In the genomic region with DNA sequence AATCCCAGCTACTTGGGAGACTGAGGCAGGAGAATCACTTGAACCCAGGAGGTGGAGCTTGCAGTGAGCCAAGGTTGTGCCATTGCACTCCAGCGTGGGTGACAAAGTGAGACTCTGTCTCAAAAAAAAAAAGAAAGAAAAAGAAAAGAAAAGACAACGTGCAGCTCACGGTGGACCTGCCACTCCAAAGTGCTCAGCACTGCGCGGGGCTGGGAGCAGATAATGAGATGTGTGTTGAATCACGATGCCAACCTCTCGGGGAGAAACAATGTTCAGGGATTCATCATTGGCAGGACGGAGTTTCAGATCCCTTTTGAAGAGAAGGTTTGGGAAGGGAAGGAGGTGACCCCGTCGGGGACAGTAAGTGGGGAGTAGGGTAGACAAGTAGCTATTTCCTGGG, we compare ENCODE assay signal across 19 cellular contexts. TPM values are rescaled to one million over a fixed set of nuclear protein-coding genes. Genes with fewer than 3 reads are reported as not detected.
DNase-seq lines count a peak whose midpoint lies in the region; ATAC-seq, FAIRE-seq and TF ChIP-seq lines count a peak whose summit lies in the region.
"Had no signal": no experiment of that assay in that cellular context is flagged by ENCODE, and none has a peak within 500 bp of the region (broad histone marks: within the 10 kb centered on the region; RNA-seq: fewer than 3 reads in every experiment).

No MANE protein-coding gene starts in this region.

- no peaks in the 10 kb centered on the region for H3K36me3 Mint-ChIP-seq in neural progenitor cell
- H3K36me3 Mint-ChIP-seq: CD8-positive, alpha-beta T cell had no signal

- H3K79me2 ChIP-seq in neural progenitor cell (ENCODE audit: low read depth), result no peaks in the 10 kb centered on the region

- ATAC-seq in upper lobe of right lung, result no peak
- no peak for ATAC-seq in GM19397 (IDR thresholded peaks at IDR 0.05; ENCODE audit: unreplicated experiment)
- ATAC-seq: CD8-positive, alpha-beta T cell had no signal

- H3K4me3 Mint-ChIP-seq in neural progenitor cell, result no peak overlapping the region
- H3K4me3 Mint-ChIP-seq: B cell; CD8-positive, alpha-beta T cell had no signal

- H3F3A ChIP-seq in neural progenitor cell (ENCODE audit: low read depth), result peaks cover 10% of the 10 kb centered on the region

- H3K4me2 ChIP-seq in neural progenitor cell, result no peak overlapping the region

- H3K9me3 ChIP-seq in neural progenitor cell (ENCODE audit: low read depth), result no peaks in the 10 kb centered on the region
- H3K9me3 ChIP-seq in upper lobe of right lung, result no peaks in the 10 kb centered on the region

- peak; percentile 66 for FAIRE-seq in bronchial epithelial cell (lab: Jason Lieb, UNC)
- FAIRE-seq: G401.6, GM12891, GM19239, H54 had no signal

- H3K9me3 Mint-ChIP-seq in neural progenitor cell, result peaks cover 2% of the 10 kb centered on the region
- H3K9me3 Mint-ChIP-seq: GM23338 had no signal

- H3K27ac Mint-ChIP-seq in neural progenitor cell, result peak overlapping the region; percentile 75
- H3K27ac Mint-ChIP-seq: B cell; CD8-positive, alpha-beta T cell; GM23338 had no signal

- peaks cover 13% of the 10 kb centered on the region for H3K4me1 Mint-ChIP-seq in neural progenitor cell
- H3K4me1 Mint-ChIP-seq: B cell had no signal

- TF ChIP-seq CTCF in bronchial epithelial cell (IDR thresholded peaks at IDR 0.05; ENCODE audit: insufficient read depth, low read length, severe bottlenecking) (no peak), neural progenitor cell (IDR thresholded peaks at IDR 0.05) (no peak), upper lobe of right lung (IDR thresholded peaks at IDR 0.05) (no peak)

- intact Hi-C loops in upper lobe of right lung (cut with DNase I), result no loop called here

- peaks cover 12% of the 10 kb centered on the region for H3K27me3 Mint-ChIP-seq in neural progenitor cell (ENCODE audit: insufficient read depth, low read depth)

- H3K4me3 ChIP-seq in bronchial epithelial cell (ENCODE audit: low read depth, low read length) (no peak overlapping the region), neural progenitor cell (no peak overlapping the region), upper lobe of right lung (no peak overlapping the region)
- H3K4me3 ChIP-seq: BLaER1 treated with 17β-estradiol and CSF1 and Interleukin-3, amounts not matched to agents 10 nM and 100 nM had no signal

- no peak overlapping the region for H3K27ac ChIP-seq in neural progenitor cell
- no peak overlapping the region for H3K27ac ChIP-seq in upper lobe of right lung
- H3K27ac ChIP-seq: BLaER1 treated with 17β-estradiol and CSF1 and Interleukin-3, amounts not matched to agents 10 nM and 100 nM had no signal

- H4K20me1 ChIP-seq in neural progenitor cell (ENCODE audit: low read depth), result no peaks in the 10 kb centered on the region
- H4K20me1 ChIP-seq: BLaER1 treated with 17β-estradiol and CSF1 and Interleukin-3, amounts not matched to agents 10 nM and 100 nM had no signal

- H3K36me3 ChIP-seq in bronchial epithelial cell (ENCODE audit: control insufficient read depth, insufficient read depth, low read length) (no peaks in the 10 kb centered on the region), neural progenitor cell (no peaks in the 10 kb centered on the region), upper lobe of right lung (no peaks in the 10 kb centered on the region)
- H3K36me3 ChIP-seq: BLaER1 treated with 17β-estradiol and CSF1 and Interleukin-3, amounts not matched to agents 10 nM and 100 nM had no signal

- peak; percentile 34 for DNase-seq in NCI-H2227 (lab: John Stamatoyannopoulos, UW; ENCODE audit: unreplicated experiment)
- no peak for DNase-seq in NCI-H2227 treated with DMSO at 0.1 percent for 48 hours (lab: John Stamatoyannopoulos, UW)
- DNase-seq in bronchial epithelial cell (ENCODE audit: low read depth), result no peak
- DNase-seq in neural progenitor cell (ENCODE audit: low spot score), result no peak
- DNase-seq in upper lobe of right lung, result peak; percentile 2
- DNase-seq in activated CD4-positive, alpha-beta T cell treated with anti-CD3 and anti-CD28 coated beads for 4 hours, result no peak
- DNase-seq: Calu3; CD8-positive, alpha-beta T cell; HCEC 1CT; IMR-90 had no signal

- H2AFZ ChIP-seq in neural progenitor cell (replicated peaks), result no peak overlapping the region

- H3K4me1 ChIP-seq in neural progenitor cell (no peaks in the 10 kb centered on the region), upper lobe of right lung (peaks cover 5% of the 10 kb centered on the region)

- H3K27me3 ChIP-seq in bronchial epithelial cell (ENCODE audit: control insufficient read depth, insufficient read depth, low read length) (peaks cover 7% of the 10 kb centered on the region), neural progenitor cell (peaks cover 29% of the 10 kb centered on the region), upper lobe of right lung (no peaks in the 10 kb centered on the region)

- no peak overlapping the region for H3K9ac ChIP-seq in neural progenitor cell
- H3K9ac ChIP-seq: BLaER1 treated with 17β-estradiol and CSF1 and Interleukin-3, amounts not matched to agents 10 nM and 100 nM had no signal

RNA-seq across cellular contexts. Expression of a gene that starts 19.2 kb away (rescaled TPM):
- not detected in 2 replicates for total RNA-seq in bronchial epithelial cell
- not detected in 2 replicates for total RNA-seq in neural progenitor cell (ENCODE audit: low replicate concordance)
- total RNA-seq in upper lobe of right lung, result 26.0 TPM
- total RNA-seq: A172; B cell; Calu3; CD8-positive, alpha-beta T cell had no signal

RNA-seq across cellular contexts. Expression of a gene that starts 54.4 kb away (rescaled TPM):
- 32.1 and 204 TPM in 2 replicates for total RNA-seq in bronchial epithelial cell
- total RNA-seq in neural progenitor cell (ENCODE audit: low replicate concordance), result 0.71 TPM in 1 of 2 replicates, not detected in the other
- total RNA-seq in upper lobe of right lung, result 48.9 TPM
- total RNA-seq: A172; B cell; CD8-positive, alpha-beta T cell; IMR-90 had no signal

Comparison
In these comparisons a context has a peak if more than half of its experiments do, and no peak if none do; other contexts are left out.
1. DNase-seq: peak in NCI-H2227 (single experiment) and upper lobe of right lung (single experiment); none in NCI-H2227 treated with DMSO at 0.1 percent for 48 hours (single experiment), bronchial epithelial cell (single experiment), neural progenitor cell (single experiment) and activated CD4-positive, alpha-beta T cell treated with anti-CD3 and anti-CD28 coated beads for 4 hours (0 of 2).
2. RNA of a gene that starts 19.2 kb away (total RNA-seq): 26.0 TPM in upper lobe of right lung (single experiment); not detected in bronchial epithelial cell and not detected in neural progenitor cell; every median in the first group is over 10 times any median in the second.
3. RNA of a gene that starts 54.4 kb away (total RNA-seq): 48.9 TPM in upper lobe of right lung (single experiment) and 32.1 to 204 TPM in bronchial epithelial cell; 0.71 TPM in neural progenitor cell; every median in the first group is over 10 times any median in the second.